In genomic region chr9:129910628-129911567, GRCh38 we compare ENCODE assay signal across 9 cellular contexts.
DNase-seq lines count a peak whose midpoint lies in the region; ATAC-seq and TF ChIP-seq lines count a peak whose summit lies in the region.
"Had no signal": no experiment of that assay in that cellular context is flagged by ENCODE, and none has a peak within 500 bp of the region (broad histone marks: within the 10 kb centered on the region; RNA-seq: fewer than 3 reads in every experiment).

No MANE protein-coding gene starts in this region.

- no peaks in the 10 kb centered on the region for H3K27me3 Mint-ChIP-seq in CD8-positive, alpha-beta T cell (ENCODE audit: low read depth)
- H3K27me3 Mint-ChIP-seq in brain: no peaks in the 10 kb centered on the region

- intact Hi-C loops in CD8-positive, alpha-beta T cell (cut with DNase I, micrococcal nuclease): no loop called here

- peak overlapping the region; percentile 67 for H3K27ac Mint-ChIP-seq in CD8-positive, alpha-beta T cell
- H3K27ac Mint-ChIP-seq in brain: peak overlapping the region; percentile 30 to 73 (median 57)

- no peaks in the 10 kb centered on the region for H3K9me3 ChIP-seq in CD8-positive, alpha-beta T cell (ENCODE audit: low read length)

- H3K4me3 Mint-ChIP-seq in CD8-positive, alpha-beta T cell: no peak overlapping the region
- H3K4me3 Mint-ChIP-seq in brain: no peak overlapping the region

- CTCF ChIA-PET in CD8-positive, alpha-beta T cell (lab: Charles Lee): no interaction called here

- no peak for ATAC-seq in CD8-positive, alpha-beta T cell
- ATAC-seq in GM18511 (IDR thresholded peaks at IDR 0.05; ENCODE audit: unreplicated experiment) (no peak), HG03469 (IDR thresholded peaks at IDR 0.05; ENCODE audit: unreplicated experiment) (no peak)

- POLR2A ChIA-PET in CD8-positive, alpha-beta T cell (lab: Charles Lee): no interaction called here

- peaks cover 11% of the 10 kb centered on the region for H3K4me1 Mint-ChIP-seq in CD8-positive, alpha-beta T cell (ENCODE audit: low read depth)
- peaks cover 13% of the 10 kb centered on the region for H3K4me1 Mint-ChIP-seq in brain

- no peak for DNase-seq in CD8-positive, alpha-beta T cell
- DNase-seq in LHCN-M2 (ENCODE audit: low read depth): peak; percentile 99
- DNase-seq in myocyte (ENCODE audit: low read depth): peak; percentile 95
- DNase-seq in mesenteric fat pad (ENCODE audit: low spot score): no peak
- no peak for DNase-seq in H7
- DNase-seq: SHP77 had no signal

- peaks cover 65% of the 10 kb centered on the region for H3K36me3 Mint-ChIP-seq in CD8-positive, alpha-beta T cell
- peaks cover 37% of the 10 kb centered on the region for H3K36me3 Mint-ChIP-seq in brain

- no peak for TF ChIP-seq CTCF in CD8-positive, alpha-beta T cell (IDR thresholded peaks at IDR 0.05)
- TF ChIP-seq CTCF in brain (conservative IDR thresholded peaks at IDR 0.05): no peak

- H3K4me1 ChIP-seq in CD8-positive, alpha-beta T cell (ENCODE audit: insufficient read depth, low read length): no peaks in the 10 kb centered on the region

- peaks cover 20% of the 10 kb centered on the region for H3K36me3 ChIP-seq in CD8-positive, alpha-beta T cell (ENCODE audit: insufficient read depth, low read length)
- no peaks in the 10 kb centered on the region; the same call in 1 of the 2 replicates for H3K36me3 ChIP-seq in H7 (replicated peaks; ENCODE audit: control insufficient read depth, insufficient read depth, low read length)

- no peak overlapping the region for H3K4me3 ChIP-seq in CD8-positive, alpha-beta T cell (ENCODE audit: low read depth, low read length)
- no peak overlapping the region for H3K4me3 ChIP-seq in H7 (ENCODE audit: insufficient read depth, low read depth, low read length)

- no peaks in the 10 kb centered on the region for H3K27me3 ChIP-seq in CD8-positive, alpha-beta T cell (ENCODE audit: insufficient read depth, low read length)
- no peaks in the 10 kb centered on the region for H3K27me3 ChIP-seq in H7 (ENCODE audit: control insufficient read depth, insufficient read depth, low read length)

- H3K27ac ChIP-seq in CD8-positive, alpha-beta T cell (ENCODE audit: low read depth, low read length): no peak overlapping the region

- no peaks in the 10 kb centered on the region for H3K9me3 Mint-ChIP-seq in CD8-positive, alpha-beta T cell
- no peaks in the 10 kb centered on the region for H3K9me3 Mint-ChIP-seq in brain

Comparison
In these comparisons a context has a peak if more than half of its experiments do, and no peak if none do; other contexts are left out.
1. DNase-seq: peak in LHCN-M2 (single experiment) and myocyte (single experiment); none in CD8-positive, alpha-beta T cell (0 of 7), mesenteric fat pad (single experiment) and H7 (single experiment).